14 cellular contexts compared by ENCODE assay signal in the genomic region with DNA sequence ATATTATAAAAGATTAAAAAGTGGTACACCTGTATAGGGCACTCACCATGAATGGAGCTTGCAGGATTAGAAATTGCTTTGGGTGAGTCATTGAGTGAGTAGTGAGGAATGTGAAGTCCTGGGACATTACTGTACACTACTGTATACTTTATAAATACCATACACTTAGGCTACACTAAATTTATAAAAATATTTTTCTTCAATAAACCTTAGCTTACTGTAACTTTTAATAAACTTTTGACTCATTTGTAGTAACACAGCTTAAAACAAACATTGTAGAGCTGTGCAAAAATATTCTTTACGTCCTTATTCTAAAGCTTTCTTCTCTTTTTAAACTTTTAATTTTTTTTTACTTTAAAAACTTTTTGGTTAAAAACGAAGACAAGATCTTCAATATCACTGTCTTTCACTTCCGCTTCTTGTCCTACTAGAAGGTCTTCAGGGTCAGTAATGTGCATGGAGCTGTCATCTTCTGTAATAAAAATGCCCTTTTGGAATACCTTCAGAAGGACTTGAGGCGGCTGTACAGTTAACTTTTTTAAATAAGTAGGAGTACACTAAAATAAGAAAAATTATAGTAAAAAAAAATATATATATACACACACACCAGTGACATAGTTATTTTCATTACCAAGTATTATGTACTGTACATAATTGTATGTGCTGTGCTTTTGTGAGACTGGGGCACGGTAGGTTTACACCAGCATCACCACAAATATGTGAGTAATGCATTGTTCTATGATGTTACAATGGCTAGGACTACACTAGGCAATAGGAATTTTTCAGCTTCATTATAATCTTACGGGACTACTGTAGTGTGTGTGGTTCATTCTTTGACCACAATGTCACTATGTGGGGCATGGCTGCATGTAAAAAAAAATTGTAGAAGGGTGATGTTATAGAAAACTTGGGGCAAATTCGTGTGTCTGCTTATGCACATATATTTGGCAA. TPM values are rescaled to one million over a fixed set of nuclear protein-coding genes. Genes with fewer than 3 reads are reported as not detected.
A peak's percentile ranks its signal among the peaks of the same experiment; 100 is the strongest.
DNase-seq lines count a peak whose midpoint lies in the region; ATAC-seq and TF ChIP-seq lines count a peak whose summit lies in the region.
"Had no signal": no experiment of that assay in that cellular context is flagged by ENCODE, and none has a peak within 500 bp of the region (broad histone marks: within the 10 kb centered on the region; RNA-seq: fewer than 3 reads in every experiment).

No MANE protein-coding gene starts in this region.

- no peaks in the 10 kb centered on the region for H3K27me3 Mint-ChIP-seq in progenitor cell of endocrine pancreas
- H3K27me3 Mint-ChIP-seq: CD4-positive, alpha-beta memory T cell had no signal

- H3K36me3 Mint-ChIP-seq in progenitor cell of endocrine pancreas (ENCODE audit: insufficient read depth): peaks cover 8% of the 10 kb centered on the region
- H3K36me3 Mint-ChIP-seq: activated naive CD8-positive, alpha-beta T cell; CD4-positive, alpha-beta memory T cell had no signal

- H3K4me3 Mint-ChIP-seq in progenitor cell of endocrine pancreas (ENCODE audit: low read depth): no peak overlapping the region
- H3K4me3 Mint-ChIP-seq: activated CD4-positive, alpha-beta T cell treated with anti-CD3 and anti-CD28 coated beads, Interleukin-2, amount 10 ng/mL, durations not matched to agents 24 days and 14 days; activated naive CD8-positive, alpha-beta T cell; CD4-positive, alpha-beta memory T cell had no signal

- H3K27ac Mint-ChIP-seq in progenitor cell of endocrine pancreas: no peak overlapping the region
- H3K27ac Mint-ChIP-seq: activated CD4-positive, alpha-beta T cell treated with anti-CD3 and anti-CD28 coated beads, Interleukin-2, amount 10 ng/mL, durations not matched to agents 24 days and 14 days; activated naive CD8-positive, alpha-beta T cell; CD4-positive, alpha-beta memory T cell had no signal

- TF ChIP-seq CTCF in AG04449 (IDR thresholded peaks at IDR 0.05; ENCODE audit: insufficient read depth, low read length, missing control alignments) (no peak), progenitor cell of endocrine pancreas (IDR thresholded peaks at IDR 0.05; ENCODE audit: unreplicated experiment) (no peak)

- POLR2A ChIA-PET in AG04449 (lab: Yijun Ruan, JAX): interaction anchor here (0.5 kb wide), 1 partner anchor 144 kb away, joined by 3 read pairs; no protein-coding TSS in a partner anchor

- no peak overlapping the region for H3K4me3 ChIP-seq in AG04449 (ENCODE audit: low read depth, low read length)
- no peak overlapping the region for H3K4me3 ChIP-seq in adipocyte (ENCODE audit: low read length)

- H3K9me3 Mint-ChIP-seq in progenitor cell of endocrine pancreas (ENCODE audit: low read depth): peaks cover 9% of the 10 kb centered on the region
- H3K9me3 Mint-ChIP-seq: activated CD4-positive, alpha-beta T cell treated with anti-CD3 and anti-CD28 coated beads, Interleukin-2, amount 10 ng/mL, durations not matched to agents 24 days and 14 days; CD4-positive, alpha-beta memory T cell had no signal

- no peaks in the 10 kb centered on the region for H3K4me1 ChIP-seq in adipocyte (ENCODE audit: control insufficient read depth, insufficient read depth, low read length)
- H3K4me1 ChIP-seq: parathyroid adenoma had no signal

- ATAC-seq in GM18909 (IDR thresholded peaks at IDR 0.05; ENCODE audit: poor library complexity, unreplicated experiment): no peak

- no peaks in the 10 kb centered on the region for H3K27me3 ChIP-seq in adipocyte (replicated peaks; ENCODE audit: control insufficient read depth, insufficient read depth, low read length)

- CTCF ChIA-PET in AG04449 (lab: Yijun Ruan, JAX): interaction anchor here (0.7 to 8.3 kb wide), 20 partner anchors 11 to 952 kb away, joined by 3 to 110 read pairs (median 4); a partner anchor contains a TSS

- no peaks in the 10 kb centered on the region for H3K9me3 ChIP-seq in adipocyte (ENCODE audit: control insufficient read depth, low read length)

- no peak overlapping the region for H3K9ac ChIP-seq in adipocyte (ENCODE audit: low read length)
- H3K9ac ChIP-seq: parathyroid adenoma had no signal

- DNase-seq in AG04449 (ENCODE audit: low read depth, low spot score) (peak; percentile 42), HS-27A (ENCODE audit: low read depth) (peak; percentile 61), adipocyte (ENCODE audit: low read depth) (peak; percentile 80), iris pigment epithelial cell (ENCODE audit: low read depth) (peak; percentile 85), NCI-H1417 (lab: John Stamatoyannopoulos, UW) (no peak), progenitor cell of endocrine pancreas (ENCODE audit: low spot score, unreplicated experiment) (no peak), cortex of kidney (lab: John Stamatoyannopoulos, UW) (no peak)
- DNase-seq: activated CD4-positive, alpha-beta T cell treated with anti-CD3 and anti-CD28 coated beads, Interleukin-2, amount 10 ng/mL, durations not matched to agents 24 days and 14 days; CD4-positive, alpha-beta memory T cell; KBM-7; SIG-M5 had no signal

- peaks cover 2% of the 10 kb centered on the region for H3K4me1 Mint-ChIP-seq in progenitor cell of endocrine pancreas (ENCODE audit: low read depth)
- H3K4me1 Mint-ChIP-seq: activated CD4-positive, alpha-beta T cell treated with anti-CD3 and anti-CD28 coated beads, Interleukin-2, amount 10 ng/mL, durations not matched to agents 24 days and 14 days; CD4-positive, alpha-beta memory T cell had no signal

- H3K36me3 ChIP-seq in adipocyte (ENCODE audit: control insufficient read depth, insufficient read depth, low read length, severe bottlenecking): no peaks in the 10 kb centered on the region

RNA-seq across cellular contexts. Expression of a gene that starts 3.5 kb away (rescaled TPM):
- 1.3 and 1.6 TPM in 2 replicates for total RNA-seq in progenitor cell of endocrine pancreas
- total RNA-seq: activated CD4-positive, alpha-beta T cell treated with anti-CD3 and anti-CD28 coated beads, Interleukin-2, amount 10 ng/mL, durations not matched to agents 24 days and 14 days had no signal

RNA-seq across cellular contexts. Expression of a gene that starts 33.6 kb away (rescaled TPM):
- 34.4 and 37.1 TPM in 2 replicates for total RNA-seq in progenitor cell of endocrine pancreas

Comparison
In these comparisons a context has a peak if more than half of its experiments do, and no peak if none do; other contexts are left out.
1. DNase-seq: peak in AG04449 (single experiment), HS-27A (single experiment), adipocyte (single experiment) and iris pigment epithelial cell (single experiment); none in NCI-H1417 (0 of 3), progenitor cell of endocrine pancreas (single experiment) and cortex of kidney (single experiment).